ENCODE assay signal across 1 cellular context in the genomic region with DNA sequence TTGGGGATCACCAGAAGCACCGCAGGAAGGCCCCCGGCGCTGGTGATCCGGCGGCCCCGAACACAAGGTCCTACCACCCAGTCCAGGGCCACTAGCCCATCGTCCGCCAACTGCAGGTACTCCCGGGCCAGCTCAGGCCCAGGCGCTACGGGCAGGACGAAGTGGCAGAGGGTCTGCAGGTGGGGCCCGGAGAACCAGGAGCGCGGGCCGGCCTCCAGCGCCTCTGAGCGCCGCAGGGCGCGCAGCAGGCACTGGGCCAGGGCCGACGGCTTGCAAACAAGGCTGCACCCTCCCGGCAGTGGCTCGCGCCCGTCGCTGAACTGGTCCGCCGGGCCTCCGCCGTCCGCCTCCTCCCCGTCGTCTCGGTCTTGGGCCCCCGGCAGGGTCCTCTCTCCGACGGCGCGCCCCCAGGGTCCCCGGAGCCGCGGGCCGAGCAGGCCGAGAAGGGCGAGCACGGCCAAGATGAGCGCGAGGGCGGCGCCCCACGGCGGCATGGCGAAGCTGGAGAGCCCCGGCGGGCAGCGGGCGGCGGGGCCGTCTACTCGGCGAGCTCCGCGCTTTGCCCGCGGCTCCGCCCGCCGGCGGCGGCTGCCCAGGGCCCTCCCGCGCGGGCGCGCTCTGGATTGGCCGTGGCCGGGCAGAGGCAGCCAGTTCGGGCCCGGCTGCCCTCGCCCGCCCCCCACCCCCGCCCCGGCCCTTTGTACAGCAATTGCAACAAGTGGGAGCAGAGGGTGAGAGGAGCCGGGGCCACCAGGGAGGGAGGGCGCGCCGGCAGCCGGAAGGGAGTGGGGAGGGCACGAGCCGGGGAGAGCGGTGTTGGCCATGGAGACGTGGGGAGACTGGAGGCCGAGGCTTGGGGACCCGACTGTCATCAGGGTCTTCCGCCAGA.
TF ChIP-seq lines count a peak whose summit lies in the region.

A gene with protein sequence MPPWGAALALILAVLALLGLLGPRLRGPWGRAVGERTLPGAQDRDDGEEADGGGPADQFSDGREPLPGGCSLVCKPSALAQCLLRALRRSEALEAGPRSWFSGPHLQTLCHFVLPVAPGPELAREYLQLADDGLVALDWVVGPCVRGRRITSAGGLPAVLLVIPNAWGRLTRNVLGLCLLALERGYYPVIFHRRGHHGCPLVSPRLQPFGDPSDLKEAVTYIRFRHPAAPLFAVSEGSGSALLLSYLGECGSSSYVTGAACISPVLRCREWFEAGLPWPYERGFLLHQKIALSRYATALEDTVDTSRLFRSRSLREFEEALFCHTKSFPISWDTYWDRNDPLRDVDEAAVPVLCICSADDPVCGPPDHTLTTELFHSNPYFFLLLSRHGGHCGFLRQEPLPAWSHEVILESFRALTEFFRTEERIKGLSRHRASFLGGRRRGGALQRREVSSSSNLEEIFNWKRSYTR (minus strand): TSS at position 565 of the 889 bp plus-strand sequence. CDS start 71 bp downstream, at position 494.

TF ChIP-seq in HepG2, 621 proteins besides CTCF, POLR2A, EP300 and RAD21 (continued from another document and continues in another):
- TF ChIP-seq MXD3 (CRISPR knock-in tag; IDR thresholded peaks at IDR 0.05) (peak; percentile 28; the same call in 1 of the 2 replicates), ZNF260 (CRISPR knock-in tag; IDR thresholded peaks at IDR 0.05; ENCODE audit: borderline replicate concordance, low read depth) (no peak), TGIF2 (CRISPR knock-in tag; IDR thresholded peaks at IDR 0.05) (no peak), ZNF558 (CRISPR knock-in tag; IDR thresholded peaks at IDR 0.05; ENCODE audit: borderline replicate concordance) (peak; percentile 41; the same call in 1 of the 2 replicates), ZBTB3 (CRISPR knock-in tag; IDR thresholded peaks at IDR 0.05; ENCODE audit: borderline replicate concordance, low read depth) (no peak), ZKSCAN1 (IDR thresholded peaks at IDR 0.05; ENCODE audit: low read length) (no peak), ZSCAN30 (CRISPR knock-in tag; IDR thresholded peaks at IDR 0.05) (no peak), AHR (CRISPR knock-in tag; IDR thresholded peaks at IDR 0.05) (no peak), TCF7L2 (IDR thresholded peaks at IDR 0.05; ENCODE audit: low read depth, low read length) (no peak), DMAP1 (CRISPR knock-in tag; IDR thresholded peaks at IDR 0.05) (no peak), BORCS8-MEF2B (CRISPR knock-in tag; IDR thresholded peaks at IDR 0.05) (no peak), SIX4 (CRISPR knock-in tag; IDR thresholded peaks at IDR 0.05) (no peak), ZNF619 (CRISPR knock-in tag; IDR thresholded peaks at IDR 0.05) (peak; percentile 4; the same call in 1 of the 2 replicates), HNF1A (IDR thresholded peaks at IDR 0.05; ENCODE audit: low read depth) (no peak), HNF1A (CRISPR knock-in tag; IDR thresholded peaks at IDR 0.05; ENCODE audit: borderline replicate concordance) (peak; percentile 23; the same call in 1 of the 2 replicates), SRSF9 (IDR thresholded peaks at IDR 0.05; ENCODE audit: borderline replicate concordance, insufficient read depth, low read depth, low read length, poor library complexity, severe bottlenecking) (no peak), ZBTB42 (CRISPR knock-in tag; IDR thresholded peaks at IDR 0.05) (no peak), NCOR1 (IDR thresholded peaks at IDR 0.05; ENCODE audit: borderline replicate concordance, low read length) (no peak), SOX13 (IDR thresholded peaks at IDR 0.05) (no peak), SOX13 (CRISPR knock-in tag; conservative IDR thresholded peaks at IDR 0.05 in 1 of 2, IDR thresholded peaks at IDR 0.05 in 1 of 2) (no peak), MED8 (CRISPR knock-in tag; IDR thresholded peaks at IDR 0.05; ENCODE audit: insufficient replicate concordance) (no peak), RXRA (CRISPR knock-in tag; IDR thresholded peaks at IDR 0.05) (0 out of 2 replicates have a peak, but pooled peaks have one; percentile 40), KDM1A (CRISPR knock-in tag; IDR thresholded peaks at IDR 0.05) (no peak), SP1 (IDR thresholded peaks at IDR 0.05) (no peak), SP1 (CRISPR knock-in tag; IDR thresholded peaks at IDR 0.05) (no peak), ZZZ3 (CRISPR knock-in tag; IDR thresholded peaks at IDR 0.05; ENCODE audit: borderline replicate concordance) (no peak), STAT5B (CRISPR knock-in tag; IDR thresholded peaks at IDR 0.05) (no peak), ZKSCAN5 (CRISPR knock-in tag; IDR thresholded peaks at IDR 0.05) (no peak), PCBP1 (IDR thresholded peaks at IDR 0.05; ENCODE audit: borderline replicate concordance, low read depth, low read length) (peak; percentile 22; the same call in 1 of the 2 replicates), TRAFD1 (CRISPR knock-in tag; IDR thresholded peaks at IDR 0.05; ENCODE audit: borderline replicate concordance) (no peak), NR2F6 (IDR thresholded peaks at IDR 0.05) (no peak), NR2F6 (CRISPR knock-in tag; IDR thresholded peaks at IDR 0.05) (no peak), MBD4 (IDR thresholded peaks at IDR 0.05; ENCODE audit: borderline replicate concordance, low read length) (no peak), MTF2 (CRISPR knock-in tag; IDR thresholded peaks at IDR 0.05; ENCODE audit: borderline replicate concordance) (no peak; the same call in 1 of the 2 replicates), IRF2 (CRISPR knock-in tag; IDR thresholded peaks at IDR 0.05) (no peak), MXD4 (CRISPR knock-in tag; IDR thresholded peaks at IDR 0.05) (no peak), ZNF232 (CRISPR knock-in tag; IDR thresholded peaks at IDR 0.05; ENCODE audit: borderline replicate concordance) (no peak), CCAR2 (optimal IDR thresholded peaks at IDR 0.05; ENCODE audit: low read depth, low read length) (no peak), RBAK (CRISPR knock-in tag; IDR thresholded peaks at IDR 0.05) (no peak), CEBPG (CRISPR knock-in tag; IDR thresholded peaks at IDR 0.05) (no peak), ARHGAP35 (CRISPR knock-in tag; IDR thresholded peaks at IDR 0.05; ENCODE audit: borderline replicate concordance) (no peak), SYNCRIP (IDR thresholded peaks at IDR 0.05; ENCODE audit: insufficient read depth, low read depth, low read length) (no peak), NCOA1 (CRISPR knock-in tag; IDR thresholded peaks at IDR 0.05) (no peak), NPAS2 (CRISPR knock-in tag; IDR thresholded peaks at IDR 0.05; ENCODE audit: borderline replicate concordance) (no peak)
- TF ChIP-seq, protein P1, sequence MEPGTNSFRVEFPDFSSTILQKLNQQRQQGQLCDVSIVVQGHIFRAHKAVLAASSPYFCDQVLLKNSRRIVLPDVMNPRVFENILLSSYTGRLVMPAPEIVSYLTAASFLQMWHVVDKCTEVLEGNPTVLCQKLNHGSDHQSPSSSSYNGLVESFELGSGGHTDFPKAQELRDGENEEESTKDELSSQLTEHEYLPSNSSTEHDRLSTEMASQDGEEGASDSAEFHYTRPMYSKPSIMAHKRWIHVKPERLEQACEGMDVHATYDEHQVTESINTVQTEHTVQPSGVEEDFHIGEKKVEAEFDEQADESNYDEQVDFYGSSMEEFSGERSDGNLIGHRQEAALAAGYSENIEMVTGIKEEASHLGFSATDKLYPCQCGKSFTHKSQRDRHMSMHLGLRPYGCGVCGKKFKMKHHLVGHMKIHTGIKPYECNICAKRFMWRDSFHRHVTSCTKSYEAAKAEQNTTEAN (CRISPR knock-in tag; conservative IDR thresholded peaks at IDR 0.05) = no peak
- TF ChIP-seq, protein P2, sequence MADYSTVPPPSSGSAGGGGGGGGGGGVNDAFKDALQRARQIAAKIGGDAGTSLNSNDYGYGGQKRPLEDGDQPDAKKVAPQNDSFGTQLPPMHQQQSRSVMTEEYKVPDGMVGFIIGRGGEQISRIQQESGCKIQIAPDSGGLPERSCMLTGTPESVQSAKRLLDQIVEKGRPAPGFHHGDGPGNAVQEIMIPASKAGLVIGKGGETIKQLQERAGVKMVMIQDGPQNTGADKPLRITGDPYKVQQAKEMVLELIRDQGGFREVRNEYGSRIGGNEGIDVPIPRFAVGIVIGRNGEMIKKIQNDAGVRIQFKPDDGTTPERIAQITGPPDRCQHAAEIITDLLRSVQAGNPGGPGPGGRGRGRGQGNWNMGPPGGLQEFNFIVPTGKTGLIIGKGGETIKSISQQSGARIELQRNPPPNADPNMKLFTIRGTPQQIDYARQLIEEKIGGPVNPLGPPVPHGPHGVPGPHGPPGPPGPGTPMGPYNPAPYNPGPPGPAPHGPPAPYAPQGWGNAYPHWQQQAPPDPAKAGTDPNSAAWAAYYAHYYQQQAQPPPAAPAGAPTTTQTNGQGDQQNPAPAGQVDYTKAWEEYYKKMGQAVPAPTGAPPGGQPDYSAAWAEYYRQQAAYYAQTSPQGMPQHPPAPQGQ (CRISPR knock-in tag; IDR thresholded peaks at IDR 0.05; ENCODE audit: borderline replicate concordance) = no peak
- TF ChIP-seq, protein P3, sequence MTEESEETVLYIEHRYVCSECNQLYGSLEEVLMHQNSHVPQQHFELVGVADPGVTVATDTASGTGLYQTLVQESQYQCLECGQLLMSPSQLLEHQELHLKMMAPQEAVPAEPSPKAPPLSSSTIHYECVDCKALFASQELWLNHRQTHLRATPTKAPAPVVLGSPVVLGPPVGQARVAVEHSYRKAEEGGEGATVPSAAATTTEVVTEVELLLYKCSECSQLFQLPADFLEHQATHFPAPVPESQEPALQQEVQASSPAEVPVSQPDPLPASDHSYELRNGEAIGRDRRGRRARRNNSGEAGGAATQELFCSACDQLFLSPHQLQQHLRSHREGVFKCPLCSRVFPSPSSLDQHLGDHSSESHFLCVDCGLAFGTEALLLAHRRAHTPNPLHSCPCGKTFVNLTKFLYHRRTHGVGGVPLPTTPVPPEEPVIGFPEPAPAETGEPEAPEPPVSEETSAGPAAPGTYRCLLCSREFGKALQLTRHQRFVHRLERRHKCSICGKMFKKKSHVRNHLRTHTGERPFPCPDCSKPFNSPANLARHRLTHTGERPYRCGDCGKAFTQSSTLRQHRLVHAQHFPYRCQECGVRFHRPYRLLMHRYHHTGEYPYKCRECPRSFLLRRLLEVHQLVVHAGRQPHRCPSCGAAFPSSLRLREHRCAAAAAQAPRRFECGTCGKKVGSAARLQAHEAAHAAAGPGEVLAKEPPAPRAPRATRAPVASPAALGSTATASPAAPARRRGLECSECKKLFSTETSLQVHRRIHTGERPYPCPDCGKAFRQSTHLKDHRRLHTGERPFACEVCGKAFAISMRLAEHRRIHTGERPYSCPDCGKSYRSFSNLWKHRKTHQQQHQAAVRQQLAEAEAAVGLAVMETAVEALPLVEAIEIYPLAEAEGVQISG (CRISPR knock-in tag; IDR thresholded peaks at IDR 0.05) = peak; percentile 17; the same call in 1 of the 2 replicates
- TF ChIP-seq, protein P4, sequence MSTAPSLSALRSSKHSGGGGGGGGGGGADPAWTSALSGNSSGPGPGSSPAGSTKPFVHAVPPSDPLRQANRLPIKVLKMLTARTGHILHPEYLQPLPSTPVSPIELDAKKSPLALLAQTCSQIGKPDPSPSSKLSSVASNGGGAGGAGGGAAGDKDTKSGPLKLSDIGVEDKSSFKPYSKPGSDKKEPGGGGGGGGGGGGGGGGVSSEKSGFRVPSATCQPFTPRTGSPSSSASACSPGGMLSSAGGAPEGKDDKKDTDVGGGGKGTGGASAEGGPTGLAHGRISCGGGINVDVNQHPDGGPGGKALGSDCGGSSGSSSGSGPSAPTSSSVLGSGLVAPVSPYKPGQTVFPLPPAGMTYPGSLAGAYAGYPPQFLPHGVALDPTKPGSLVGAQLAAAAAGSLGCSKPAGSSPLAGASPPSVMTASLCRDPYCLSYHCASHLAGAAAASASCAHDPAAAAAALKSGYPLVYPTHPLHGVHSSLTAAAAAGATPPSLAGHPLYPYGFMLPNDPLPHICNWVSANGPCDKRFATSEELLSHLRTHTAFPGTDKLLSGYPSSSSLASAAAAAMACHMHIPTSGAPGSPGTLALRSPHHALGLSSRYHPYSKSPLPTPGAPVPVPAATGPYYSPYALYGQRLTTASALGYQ (CRISPR knock-in tag; IDR thresholded peaks at IDR 0.05) = 0 out of 2 replicates have a peak, but pooled peaks have one; percentile 35
